ENCODE assay signal across 8 cellular contexts in genomic region chr9:76456202-76456926, GRCh38. TPM values are rescaled to one million over a fixed set of nuclear protein-coding genes. Genes with fewer than 3 reads are reported as not detected.
A peak's percentile ranks its signal among the peaks of the same experiment; 100 is the strongest.
DNase-seq lines count a peak whose midpoint lies in the region; ATAC-seq and TF ChIP-seq lines count a peak whose summit lies in the region.

No MANE protein-coding gene starts in this region.

- POLR2A ChIA-PET in T-cell (lab: Charles Lee) = interaction anchor here in 1 of 2 donors (0.6 kb wide), 1 partner anchor 1258 kb away, joined by 3 read pairs; no protein-coding TSS in a partner anchor

- TF ChIP-seq CTCF in fibroblast of villous mesenchyme (IDR thresholded peaks at IDR 0.05; ENCODE audit: insufficient read depth, low read depth, low read length) = no peak

- no peaks in the 10 kb centered on the region for H3K9me3 Mint-ChIP-seq in T-cell
- no peaks in the 10 kb centered on the region for H3K9me3 Mint-ChIP-seq in activated T-helper 17 cell treated with anti-CD3 and anti-CD28 coated beads, Interleukin-2, amount 50 U/mL, for 72 hours

- H3K36me3 Mint-ChIP-seq in T-cell = no peaks in the 10 kb centered on the region
- peaks cover 21% of the 10 kb centered on the region for H3K36me3 Mint-ChIP-seq in activated T-helper 17 cell treated with anti-CD3 and anti-CD28 coated beads, Interleukin-2, amount 50 U/mL, for 72 hours (ENCODE audit: low read depth)

- no peak overlapping the region for H3K4me3 Mint-ChIP-seq in T-cell
- H3K4me3 Mint-ChIP-seq in activated T-helper 17 cell treated with anti-CD3 and anti-CD28 coated beads, Interleukin-2, amount 50 U/mL, for 72 hours = no peak overlapping the region

- no peak overlapping the region for H3K4me3 ChIP-seq in fibroblast of villous mesenchyme (ENCODE audit: low read depth, low read length)

- DNase-seq in CMK (ENCODE audit: low read depth) (peak; percentile 64), NCI-H1092 treated with DMSO at 0.1 percent for 48 hours (lab: John Stamatoyannopoulos, UW) (peak; percentile 89), T-cell (peak in 32 of 34 experiments; percentile 13 to 61 (median 36)), fibroblast of villous mesenchyme (ENCODE audit: low read depth) (peak; percentile 97)

- H3K27ac Mint-ChIP-seq in T-cell = peak overlapping the region; percentile 2 to 68
- no peak overlapping the region for H3K27ac Mint-ChIP-seq in activated T-helper 17 cell treated with anti-CD3 and anti-CD28 coated beads, Interleukin-2, amount 50 U/mL, for 72 hours

- ATAC-seq in GM21447 (IDR thresholded peaks at IDR 0.05; ENCODE audit: unreplicated experiment) (peak; percentile 42), T-cell (replicated peaks in 1 of 4) (peak in 3 of 4 experiments; percentile 26 to 44 (median 40)), GM21619 (IDR thresholded peaks at IDR 0.05; ENCODE audit: unreplicated experiment) (no peak), HG03196 (IDR thresholded peaks at IDR 0.05; ENCODE audit: unreplicated experiment) (no peak)
- ATAC-seq in activated T-helper 17 cell treated with anti-CD3 and anti-CD28 coated beads, Interleukin-2, amount 50 U/mL, for 72 hours (replicated peaks) = no peak

- CTCF ChIA-PET in T-cell (lab: Charles Lee) = interaction anchor here (1.0 to 1.7 kb wide), 3 partner anchors 10 to 713 kb away, joined by 3 to 5 read pairs (median 3); no protein-coding TSS in a partner anchor

- no peaks in the 10 kb centered on the region for H3K27me3 Mint-ChIP-seq in T-cell
- H3K27me3 Mint-ChIP-seq in activated T-helper 17 cell treated with anti-CD3 and anti-CD28 coated beads, Interleukin-2, amount 50 U/mL, for 72 hours = no peaks in the 10 kb centered on the region

- peaks cover 23 to 29% (median 26%) of the 10 kb centered on the region in 3 donors for H3K4me1 Mint-ChIP-seq in T-cell
- peaks cover 17% of the 10 kb centered on the region for H3K4me1 Mint-ChIP-seq in activated T-helper 17 cell treated with anti-CD3 and anti-CD28 coated beads, Interleukin-2, amount 50 U/mL, for 72 hours

RNA-seq across cellular contexts. Expression of gene GCNT1, which starts 2.6 kb away (rescaled TPM):
- total RNA-seq in T-cell (1 to 10 TPM; 3.8 to 9.6 (median 4.9) TPM), fibroblast of villous mesenchyme (2.6 and 9.9 TPM in 2 replicates)
- 10 to 100 TPM in 1 of 2 donors, 1 to 10 TPM in 1; 8.7 to 11.4 TPM for total RNA-seq in activated T-helper 17 cell treated with anti-CD3 and anti-CD28 coated beads, Interleukin-2, amount 50 U/mL, for 72 hours

Comparison
In these comparisons a context has a peak if more than half of its experiments do, and no peak if none do; other contexts are left out.
1. DNase-seq: peak in every context shown above with its lines; median percentile 97 in fibroblast of villous mesenchyme; 89 in NCI-H1092 treated with DMSO at 0.1 percent for 48 hours; 64 in CMK; 36 in T-cell.
2. ATAC-seq: peak in GM21447 (single experiment) and T-cell (3 of 4); none in activated T-helper 17 cell treated with anti-CD3 and anti-CD28 coated beads, Interleukin-2, amount 50 U/mL, for 72 hours (single experiment), GM21619 (single experiment) and HG03196 (single experiment).